13 cellular contexts compared by ENCODE assay signal in the genomic region with DNA sequence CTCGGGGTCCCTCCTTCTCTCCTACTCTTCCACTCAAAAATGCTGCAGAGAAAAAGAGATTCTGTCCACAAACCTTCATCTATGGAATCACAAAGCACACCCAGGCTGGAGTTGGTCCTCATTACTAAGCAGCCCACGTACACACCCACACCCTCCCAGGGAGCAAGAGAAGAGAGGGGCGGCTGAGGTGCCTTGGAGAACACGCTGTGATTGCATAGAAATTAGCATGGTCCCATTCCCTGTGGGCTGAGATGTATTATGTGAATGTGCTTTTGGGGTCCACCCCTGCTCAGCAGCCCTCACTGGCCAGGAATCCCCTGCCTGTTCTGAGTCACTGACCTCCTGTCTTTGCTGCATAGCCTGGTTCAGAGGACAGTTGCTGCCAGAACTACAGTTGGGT. TPM values are rescaled to one million over a fixed set of nuclear protein-coding genes. Genes with fewer than 3 reads are reported as not detected.
DNase-seq lines count a peak whose midpoint lies in the region; TF ChIP-seq lines count a peak whose summit lies in the region.
"Had no signal": no experiment of that assay in that cellular context is flagged by ENCODE, and none has a peak within 500 bp of the region (broad histone marks: within the 10 kb centered on the region; RNA-seq: fewer than 3 reads in every experiment).

No MANE protein-coding gene starts in this region.

- H3K36me3 Mint-ChIP-seq in endodermal cell (ENCODE audit: low read depth), result no peaks in the 10 kb centered on the region
- no peaks in the 10 kb centered on the region for H3K36me3 Mint-ChIP-seq in H9 (ENCODE audit: insufficient read depth in 1 of 3, low read depth in 3 of 3)
- H3K36me3 Mint-ChIP-seq: CD14-positive monocyte; CD8-positive, alpha-beta T cell had no signal

- H2BK15ac ChIP-seq in H9 (ENCODE audit: low read depth, low read length), result no peak overlapping the region

- H3K4me1 ChIP-seq in endodermal cell (ENCODE audit: control insufficient read depth, insufficient read depth, low read length) (peaks cover 10% of the 10 kb centered on the region), trophoblast cell (ENCODE audit: control insufficient read depth in 1 of 2, insufficient read depth in 2 of 2, low read length in 2 of 2) (peaks cover 22 to 28% of the 10 kb centered on the region in 2 experiments), H9 (ENCODE audit: insufficient read depth, low read length) (no peaks in the 10 kb centered on the region; the same call in 1 of the 2 replicates)

- H3K9ac ChIP-seq in endodermal cell (ENCODE audit: extremely low read depth, low read length, poor library complexity, severe bottlenecking), result no peak overlapping the region
- no peak overlapping the region for H3K9ac ChIP-seq in trophoblast cell (ENCODE audit: low read length)
- H3K9ac ChIP-seq in H9 (ENCODE audit: extremely low read depth, insufficient read length, low read length), result no peak overlapping the region

- no peak overlapping the region for H2BK20ac ChIP-seq in H9 (ENCODE audit: low read depth, low read length, poor library complexity, severe bottlenecking)

- no peak overlapping the region for H3T11ph ChIP-seq in H9 (ENCODE audit: low read length)

- H3K4me3 Mint-ChIP-seq in endodermal cell (no peak overlapping the region), H9 (no peak overlapping the region)
- H3K4me3 Mint-ChIP-seq: CD14-positive monocyte; CD8-positive, alpha-beta T cell had no signal

- H3K36me3 ChIP-seq in endodermal cell (ENCODE audit: control insufficient read depth, insufficient read depth, low read length), result no peaks in the 10 kb centered on the region
- no peaks in the 10 kb centered on the region for H3K36me3 ChIP-seq in trophoblast cell (ENCODE audit: control insufficient read depth in 1 of 2, insufficient read depth in 2 of 2, low read length in 2 of 2)

- H3K23me2 ChIP-seq in H9 (ENCODE audit: insufficient read length, low read depth, low read length, poor library complexity, severe bottlenecking), result peaks cover 8% of the 10 kb centered on the region

- H4K91ac ChIP-seq in trophoblast cell (ENCODE audit: low read depth, low read length) (peak overlapping the region; percentile 55), H9 (ENCODE audit: insufficient read length, low read depth, low read length) (no peak overlapping the region)

- H3K9me3 Mint-ChIP-seq in endodermal cell (no peaks in the 10 kb centered on the region), H9 (no peaks in the 10 kb centered on the region; a peak in 1 of 5 replicates)
- H3K9me3 Mint-ChIP-seq: CD14-positive monocyte; CD8-positive, alpha-beta T cell had no signal

- no peak overlapping the region for H3K27ac Mint-ChIP-seq in endodermal cell
- no peak overlapping the region for H3K27ac Mint-ChIP-seq in H9
- H3K27ac Mint-ChIP-seq: CD8-positive, alpha-beta T cell had no signal

- H2AFZ ChIP-seq in trophoblast cell (ENCODE audit: insufficient read depth, low read length, poor library complexity) (no peak overlapping the region), H9 (ENCODE audit: low read length) (no peak overlapping the region)

- H3K56ac ChIP-seq in H9 (ENCODE audit: insufficient read length, low read depth, low read length), result no peak overlapping the region

- H3K4ac ChIP-seq in trophoblast cell (ENCODE audit: low read depth, low read length), result no peak overlapping the region
- H3K4ac ChIP-seq in H9 (ENCODE audit: low read depth, low read length), result no peak overlapping the region

- H3K27ac ChIP-seq in caudate nucleus (ENCODE audit: low read depth, low read length) (peak overlapping the region; percentile 31), endodermal cell (ENCODE audit: low read depth, low read length) (no peak overlapping the region), trophoblast cell (ENCODE audit: low read depth, low read length) (no peak overlapping the region), H9 (ENCODE audit: insufficient read length, low read depth, low read length) (no peak overlapping the region)
- H3K27ac ChIP-seq: A549 had no signal

- H3K4me3 ChIP-seq in endodermal cell (ENCODE audit: low read length) (no peak overlapping the region), trophoblast cell (ENCODE audit: low read depth, low read length) (no peak overlapping the region)
- H3K4me3 ChIP-seq: A549 had no signal

- H2BK120ac ChIP-seq in trophoblast cell (ENCODE audit: insufficient read depth, low read length, poor library complexity), result no peak overlapping the region
- no peak overlapping the region for H2BK120ac ChIP-seq in H9 (ENCODE audit: low read depth, low read length, poor library complexity, severe bottlenecking)

- H2BK12ac ChIP-seq in trophoblast cell (ENCODE audit: low read length) (peak overlapping the region; percentile 92), H9 (ENCODE audit: insufficient read length, low read depth, low read length) (no peak overlapping the region)

- H4K5ac ChIP-seq in H9 (ENCODE audit: insufficient read length, low read depth, low read length), result no peak overlapping the region

- H3K79me2 ChIP-seq in trophoblast cell (ENCODE audit: control insufficient read depth, insufficient read depth, low read length, poor library complexity) (peaks cover 1% of the 10 kb centered on the region), H9 (ENCODE audit: insufficient read depth, low read length) (no peaks in the 10 kb centered on the region)

- H3K79me1 ChIP-seq in trophoblast cell (ENCODE audit: low read length) (peaks cover 17% of the 10 kb centered on the region), H9 (ENCODE audit: insufficient read depth, low read depth, low read length, poor library complexity, severe bottlenecking) (no peaks in the 10 kb centered on the region)

- H3K27me3 Mint-ChIP-seq in endodermal cell (ENCODE audit: insufficient read depth), result peaks cover 9% of the 10 kb centered on the region
- peaks cover 61% of the 10 kb centered on the region for H3K27me3 Mint-ChIP-seq in H9 (ENCODE audit: low read depth)

- H2AK5ac ChIP-seq in trophoblast cell (ENCODE audit: low read length) (no peak overlapping the region), H9 (ENCODE audit: insufficient read length, low read length) (no peak overlapping the region)

- no peak overlapping the region for H4K8ac ChIP-seq in trophoblast cell (ENCODE audit: low read depth, low read length)
- no peak overlapping the region for H4K8ac ChIP-seq in H9 (replicated peaks; ENCODE audit: insufficient read length, low read depth, low read length)

- WGBS in endodermal cell (ENCODE audit: insufficient coverage in 1 of 2, insufficient read length in 1 of 2), 2 experiments, result 83 to 90% methylated on average over 1 to 4 of the region's 4 CpGs
- no CpG with 5 or more reads among the region's 4 CpGs for WGBS in trophoblast cell (ENCODE audit: extremely low coverage, insufficient coverage, insufficient read length)
- no CpG with 5 or more reads among the region's 4 CpGs for WGBS in H9 (ENCODE audit: extremely low coverage, insufficient read length, low lambda C conversion rate)

- TF ChIP-seq CTCF in endodermal cell (conservative IDR thresholded peaks at IDR 0.05), result no peak
- TF ChIP-seq CTCF in H9 (conservative IDR thresholded peaks at IDR 0.05), result no peak

- H3K14ac ChIP-seq in trophoblast cell (ENCODE audit: low read length), result peak overlapping the region; percentile 7
- H3K14ac ChIP-seq in H9 (ENCODE audit: insufficient read depth, low read length), result no peak overlapping the region

- no peak overlapping the region for H3K4me2 ChIP-seq in trophoblast cell (ENCODE audit: low read length)
- no peak overlapping the region for H3K4me2 ChIP-seq in H9 (ENCODE audit: insufficient read depth, insufficient read length, low read length)
- H3K4me2 ChIP-seq: A549 had no signal

- H3K4me1 Mint-ChIP-seq in endodermal cell (peaks cover 57% of the 10 kb centered on the region), H9 (peaks cover 25 to 29% of the 10 kb centered on the region in 2 experiments)

- no peaks in the 10 kb centered on the region for H4K20me1 ChIP-seq in H9 (ENCODE audit: control insufficient read depth, insufficient read depth, insufficient read length)

- H2BK5ac ChIP-seq in trophoblast cell (ENCODE audit: low read depth, low read length, poor library complexity) (no peak overlapping the region), H9 (ENCODE audit: insufficient read length, low read length) (no peak overlapping the region)

- DNase-seq in caudate nucleus (lab: John Stamatoyannopoulos, UW), result peak in 12 of 61 donors; percentile 13 to 57 (median 32)
- DNase-seq in endodermal cell, result peak; percentile 44
- no peak for DNase-seq in trophoblast cell
- no peak for DNase-seq in GOT3 (lab: John Stamatoyannopoulos, UW)
- no peak for DNase-seq in H9
- no peak for DNase-seq in stimulated activated CD4-positive, alpha-beta T cell treated with anti-CD3 and anti-CD28 coated beads, Interleukin-4, amount 100 ng/mL, for 24 hours
- DNase-seq: Caco-2; CD8-positive, alpha-beta T cell; DND-41; GDM1; HCEC 1CT had no signal

- H3K18ac ChIP-seq in trophoblast cell (ENCODE audit: low read length) (peak overlapping the region; percentile 5), H9 (ENCODE audit: insufficient read length, low read depth, low read length) (no peak overlapping the region)

- H3K23ac ChIP-seq in trophoblast cell (ENCODE audit: low read length) (no peak overlapping the region), H9 (ENCODE audit: insufficient read length, low read depth, low read length) (no peak overlapping the region)

- H4K12ac ChIP-seq in trophoblast cell (ENCODE audit: low read depth, low read length), result no peak overlapping the region

- H3K9me3 ChIP-seq in endodermal cell (ENCODE audit: control insufficient read depth, low read length), result no peaks in the 10 kb centered on the region
- H3K9me3 ChIP-seq in trophoblast cell (ENCODE audit: insufficient read depth, low read depth, low read length), result no peaks in the 10 kb centered on the region
- no peaks in the 10 kb centered on the region for H3K9me3 ChIP-seq in H9 (ENCODE audit: control insufficient read depth, low read depth, low read length)
- H3K9me3 ChIP-seq: A549, Caco-2 had no signal

- no peaks in the 10 kb centered on the region for H3K27me3 ChIP-seq in endodermal cell (ENCODE audit: control insufficient read depth, insufficient read depth, low read length, poor library complexity, severe bottlenecking)
- no peaks in the 10 kb centered on the region for H3K27me3 ChIP-seq in trophoblast cell (ENCODE audit: insufficient read depth, low read length)
- H3K27me3 ChIP-seq in H9 (ENCODE audit: insufficient read depth, low read length), result no peaks in the 10 kb centered on the region; the same call in 1 of the 2 replicates

RNA-seq across cellular contexts. Expression of gene PLXNA2, which starts 5.1 kb away (rescaled TPM):
- total RNA-seq in endodermal cell (10 to 100 TPM; 61.2 to 86.1 TPM), H9 (2021) (0.57 and 0.64 TPM in 2 replicates)
- 22.9 TPM for polyA plus RNA-seq in endodermal cell (2013, experiment 1 of 2)
- 24.4 TPM for polyA plus RNA-seq in endodermal cell (2013, experiment 2 of 2)
- 35.3 and 35.7 TPM in 2 replicates for polyA plus RNA-seq in trophoblast cell (2013)

Comparison
In these comparisons a context has a peak if more than half of its experiments do, and no peak if none do; other contexts are left out.
1. RNA of gene PLXNA2, which starts 5.1 kb away (total RNA-seq): 61.2 to 86.1 TPM in endodermal cell; 0.57 to 0.64 TPM in H9; every median in the first group is over 10 times any median in the second.